ENCODE assay signal across 11 cellular contexts in genomic region chr6:99604161-99605073, GRCh38. TPM values are rescaled to one million over a fixed set of nuclear protein-coding genes. Genes with fewer than 3 reads are reported as not detected.
DNase-seq lines count a peak whose midpoint lies in the region; ATAC-seq, FAIRE-seq and TF ChIP-seq lines count a peak whose summit lies in the region.
"Had no signal": no experiment of that assay in that cellular context is flagged by ENCODE, and none has a peak within 500 bp of the region (broad histone marks: within the 10 kb centered on the region; RNA-seq: fewer than 3 reads in every experiment).

No MANE protein-coding gene starts in this region.

- no peak for ATAC-seq in activated T-helper 17 cell treated with anti-CD3 and anti-CD28 coated beads, Interleukin-2, amount 50 U/mL, for 72 hours (replicated peaks)
- ATAC-seq in HepG2 (no peak; the same call in 2 of the 3 replicates), thoracic aorta (ENCODE audit: insufficient number of reproducible peaks, low FRiP score, low read depth) (no peak), omental fat pad (ENCODE audit: low FRiP score) (no peak)

- H4K20me1 ChIP-seq in HepG2 (ENCODE audit: insufficient read depth, low read length), result no peaks in the 10 kb centered on the region

- in situ Hi-C loops in HepG2 (cut with HindIII; ENCODE audit: extremely low pct_ligation_motif_present, low pct_unique_long_range_greater_than_20kb), result no loop called here

- CTCF ChIA-PET in HepG2 (lab: Yijun Ruan, JAX; ENCODE audit: low intra/inter-chr PET ratio, low total read pairs), result no interaction called here

- no peak for FAIRE-seq in HepG2 (lab: Jason Lieb, UNC)
- FAIRE-seq in D721Med (lab: Jason Lieb, UNC), result no peak
- FAIRE-seq: endometrium had no signal

- WGBS in HepG2 (ENCODE audit: low lambda C conversion rate), result 35% methylated on average over 26 of the region's 31 CpGs

- BruUV-seq in HepG2 (replicated peaks; lab: Mats Ljungman, UMichigan), result no TSS peak

- H3K9me3 Mint-ChIP-seq in activated naive CD4-positive, alpha-beta T cell treated with anti-CD3 and anti-CD28 coated beads, Interleukin-2, amount 50 U/mL, for 24 hours, result no peaks in the 10 kb centered on the region
- no peaks in the 10 kb centered on the region for H3K9me3 Mint-ChIP-seq in activated T-helper 17 cell treated with anti-CD3 and anti-CD28 coated beads, Interleukin-2, amount 50 U/mL, for 72 hours

- H3K4me3 ChIP-seq in HepG2 (replicated peaks in 1 of 3; ENCODE audit: insufficient read depth in 1 of 3, low read depth in 2 of 3, low read length in 3 of 3) (peak overlapping the region in 2 of 3 experiments; percentile 47 to 66; a peak in 4 of 6 replicates), thoracic aorta (peak overlapping the region; percentile 67)
- H3K4me3 ChIP-seq: PC-9 had no signal

- H3K4me1 Mint-ChIP-seq in activated naive CD4-positive, alpha-beta T cell treated with anti-CD3 and anti-CD28 coated beads, Interleukin-2, amount 50 U/mL, for 24 hours, result peaks cover 16% of the 10 kb centered on the region
- peaks cover 6% of the 10 kb centered on the region for H3K4me1 Mint-ChIP-seq in activated T-helper 17 cell treated with anti-CD3 and anti-CD28 coated beads, Interleukin-2, amount 50 U/mL, for 72 hours

- intact Hi-C loops in HepG2 (cut with micrococcal nuclease; ENCODE audit: unreplicated experiment), result no loop called here

- TF ChIP-seq EP300 in HepG2 (IDR thresholded peaks at IDR 0.05; ENCODE audit: low read depth in 2 of 2, low read length in 2 of 2) (no peak), HepG2 (CRISPR knock-in tag; IDR thresholded peaks at IDR 0.05; ENCODE audit: borderline replicate concordance) (no peak)

- no peak for TF ChIP-seq POLR2A in HepG2 (IDR thresholded peaks at IDR 0.05; ENCODE audit: insufficient read depth in 1 of 2, low read depth in 2 of 2, low read length in 2 of 2)

- H3K79me2 ChIP-seq in HepG2 (ENCODE audit: insufficient read depth, low read length), result no peaks in the 10 kb centered on the region

- no peak overlapping the region for H3K27ac ChIP-seq in HepG2 (ENCODE audit: extremely low read length, insufficient read depth, low read length)
- peak overlapping the region in 1 of 2 donors; percentile 19 for H3K27ac ChIP-seq in thoracic aorta
- H3K27ac ChIP-seq: PC-9 had no signal

- H3K36me3 Mint-ChIP-seq in activated naive CD4-positive, alpha-beta T cell treated with anti-CD3 and anti-CD28 coated beads, Interleukin-2, amount 50 U/mL, for 24 hours, result no peaks in the 10 kb centered on the region
- peaks cover 17% of the 10 kb centered on the region for H3K36me3 Mint-ChIP-seq in activated T-helper 17 cell treated with anti-CD3 and anti-CD28 coated beads, Interleukin-2, amount 50 U/mL, for 72 hours (ENCODE audit: low read depth)

- H2AFZ ChIP-seq in HepG2 (ENCODE audit: low read length), result no peak overlapping the region
- H2AFZ ChIP-seq: PC-9 had no signal

- POLR2A ChIA-PET in HepG2 (lab: Yijun Ruan, JAX), result no interaction called here

- H3K27me3 Mint-ChIP-seq in activated naive CD4-positive, alpha-beta T cell treated with anti-CD3 and anti-CD28 coated beads, Interleukin-2, amount 50 U/mL, for 24 hours, result peaks cover 70% of the 10 kb centered on the region
- H3K27me3 Mint-ChIP-seq in activated T-helper 17 cell treated with anti-CD3 and anti-CD28 coated beads, Interleukin-2, amount 50 U/mL, for 72 hours, result peaks cover 70% of the 10 kb centered on the region

- H3K4me1 ChIP-seq in HepG2 (ENCODE audit: insufficient read depth, low read length) (peaks cover 21% of the 10 kb centered on the region), thoracic aorta (ENCODE audit: control insufficient read depth in 1 of 2, low read depth in 2 of 2) (peaks cover 6 to 39% of the 10 kb centered on the region in 2 donors)

- DNase-seq in activated naive CD4-positive, alpha-beta T cell treated with anti-CD3 and anti-CD28 coated beads, Interleukin-2, amount 50 U/mL, for 16 hours, result no peak
- DNase-seq in HepG2 (ENCODE audit: low spot score) (no peak), thoracic aorta (ENCODE audit: low spot score) (no peak), NOMO-1 treated with dmso at 0.1 percent for 144 hours (lab: John Stamatoyannopoulos, UW; ENCODE audit: unreplicated experiment) (no peak), D721Med (ENCODE audit: insufficient read length, low spot score) (no peak), omental fat pad (ENCODE audit: low spot score) (no peak)
- DNase-seq: PC-9 had no signal

- H3K36me3 ChIP-seq in HepG2 (replicated peaks in 1 of 2; ENCODE audit: control insufficient read depth in 1 of 2, insufficient read depth in 2 of 2, low read length in 2 of 2) (no peaks in the 10 kb centered on the region), thoracic aorta (no peaks in the 10 kb centered on the region)

- H3K4me3 Mint-ChIP-seq in activated naive CD4-positive, alpha-beta T cell treated with anti-CD3 and anti-CD28 coated beads, Interleukin-2, amount 50 U/mL, for 24 hours, result peak overlapping the region; percentile 67
- peak overlapping the region; percentile 63 for H3K4me3 Mint-ChIP-seq in activated T-helper 17 cell treated with anti-CD3 and anti-CD28 coated beads, Interleukin-2, amount 50 U/mL, for 72 hours

- H3K4me2 ChIP-seq in HepG2 (ENCODE audit: low read depth, low read length), result peak overlapping the region; percentile 79
- H3K4me2 ChIP-seq: PC-9 had no signal

- no peak overlapping the region for H3K27ac Mint-ChIP-seq in activated naive CD4-positive, alpha-beta T cell treated with anti-CD3 and anti-CD28 coated beads, Interleukin-2, amount 50 U/mL, for 24 hours
- H3K27ac Mint-ChIP-seq in activated T-helper 17 cell treated with anti-CD3 and anti-CD28 coated beads, Interleukin-2, amount 50 U/mL, for 72 hours, result no peak overlapping the region

- TF ChIP-seq RAD21 in HepG2 (CRISPR knock-in tag; IDR thresholded peaks at IDR 0.05), result no peak

- no peaks in the 10 kb centered on the region for H3K9me3 ChIP-seq in HepG2 (ENCODE audit: low read length)
- no peaks in the 10 kb centered on the region for H3K9me3 ChIP-seq in thoracic aorta

- no peak for TF ChIP-seq CTCF in HepG2 (CRISPR knock-in tag; IDR thresholded peaks at IDR 0.05)
- TF ChIP-seq CTCF in thoracic aorta (IDR thresholded peaks at IDR 0.05), result no peak
- TF ChIP-seq CTCF in D721Med (IDR thresholded peaks at IDR 0.05; ENCODE audit: insufficient read depth, missing control alignments), result no peak
- TF ChIP-seq CTCF in omental fat pad (IDR thresholded peaks at IDR 0.05), result no peak

- H3K9ac ChIP-seq in HepG2 (ENCODE audit: insufficient read depth, low read depth, low read length), result no peak overlapping the region

- peaks cover 14 to 84% of the 10 kb centered on the region in 2 experiments; a peak in 4 of 5 replicates for H3K27me3 ChIP-seq in HepG2 (ENCODE audit: control insufficient read depth in 1 of 2, insufficient read depth in 2 of 2, low read length in 2 of 2)
- peaks cover 56% of the 10 kb centered on the region for H3K27me3 ChIP-seq in thoracic aorta (replicated peaks; ENCODE audit: insufficient read depth)

RNA-seq across cellular contexts. Expression of gene PRDM13, which starts 2.2 kb away (rescaled TPM):
- total RNA-seq in activated T-helper 17 cell treated with anti-CD3 and anti-CD28 coated beads, Interleukin-2, amount 50 U/mL, for 72 hours, result not detected
- total RNA-seq in HepG2 (2016; rRNA removed; fragmentation: Illumina TruSeq; extraction: Trizol), result not detected in 2 replicates
- not detected in 2 replicates for total RNA-seq in HepG2 (2016; cell fraction: cytosol; rRNA removed; fragmentation: Illumina TruSeq; extraction: Trizol; ENCODE audit: low read depth)
- total RNA-seq in HepG2 (2016; cell fraction: insoluble cytoplasmic fraction; rRNA removed; fragmentation: Illumina TruSeq; extraction: Trizol), result not detected in 2 replicates
- not detected in 2 replicates for total RNA-seq in HepG2 (2016; cell fraction: membrane; rRNA removed; fragmentation: Illumina TruSeq; extraction: Trizol)
- not detected in 2 replicates for total RNA-seq in HepG2 (2016; cell fraction: nucleus; rRNA removed; fragmentation: Illumina TruSeq; extraction: Trizol)
- polyA plus RNA-seq in HepG2 (2011; rRNA removed), result not detected in 2 replicates
- polyA plus RNA-seq in HepG2 (2011; cell fraction: cytosol; rRNA removed), result not detected in 2 replicates
- polyA plus RNA-seq in HepG2 (2011; cell fraction: nucleus; rRNA removed), result not detected in 2 replicates
- not detected in 2 replicates for polyA plus RNA-seq in HepG2 (2012)
- polyA plus RNA-seq in HepG2 (2016; cell fraction: cytosol; fragmentation: Illumina TruSeq; extraction: Trizol; ENCODE audit: low read depth), result not detected in 2 replicates
- not detected in 2 replicates for polyA plus RNA-seq in HepG2 (2016; cell fraction: insoluble cytoplasmic fraction; fragmentation: Illumina TruSeq; extraction: Trizol; ENCODE audit: low read depth)
- not detected in 2 replicates for polyA plus RNA-seq in HepG2 (2016; cell fraction: membrane; fragmentation: Illumina TruSeq; extraction: Trizol; ENCODE audit: low read depth)
- not detected in 2 replicates for polyA plus RNA-seq in HepG2 (2016; cell fraction: nucleus; fragmentation: Illumina TruSeq; extraction: Trizol; ENCODE audit: insufficient read depth, low read depth)
- polyA minus RNA-seq in HepG2 (2011; rRNA and poly(A)+ RNA removed; ENCODE audit: low replicate concordance), result not detected in 2 replicates
- polyA minus RNA-seq in HepG2 (2011; cell fraction: cytosol; rRNA and poly(A)+ RNA removed), result not detected in 2 replicates
- polyA minus RNA-seq in HepG2 (2011; cell fraction: nucleus; rRNA and poly(A)+ RNA removed), result not detected in 2 replicates
- not detected for total RNA-seq in thoracic aorta
- not detected for total RNA-seq in omental fat pad
- total RNA-seq: M059J, PC-9 had no signal

RNA-seq across cellular contexts. Expression of gene CCNC, which starts 36.0 kb away (rescaled TPM):
- 10 to 100 TPM; 33.2 to 51.1 TPM for total RNA-seq in activated T-helper 17 cell treated with anti-CD3 and anti-CD28 coated beads, Interleukin-2, amount 50 U/mL, for 72 hours
- total RNA-seq in HepG2 (2016; rRNA removed; fragmentation: Illumina TruSeq; extraction: Trizol) (141 and 193 TPM in 2 replicates), thoracic aorta (10 to 100 TPM; 25.2 to 50.6 TPM), omental fat pad (10 to 100 TPM; 49.6 to 59.9 (median 50.3) TPM)
- 24.4 and 26.9 TPM in 2 replicates for total RNA-seq in HepG2 (2016; cell fraction: cytosol; rRNA removed; fragmentation: Illumina TruSeq; extraction: Trizol; ENCODE audit: low read depth)
- 140 and 194 TPM in 2 replicates for total RNA-seq in HepG2 (2016; cell fraction: insoluble cytoplasmic fraction; rRNA removed; fragmentation: Illumina TruSeq; extraction: Trizol)
- total RNA-seq in HepG2 (2016; cell fraction: membrane; rRNA removed; fragmentation: Illumina TruSeq; extraction: Trizol), result 89.1 and 99.1 TPM in 2 replicates
- total RNA-seq in HepG2 (2016; cell fraction: nucleus; rRNA removed; fragmentation: Illumina TruSeq; extraction: Trizol), result 88.9 and 101 TPM in 2 replicates
- 53.4 and 69.6 TPM in 2 replicates for polyA plus RNA-seq in HepG2 (2011; rRNA removed)
- 22.1 and 38.1 TPM in 2 replicates for polyA plus RNA-seq in HepG2 (2011; cell fraction: cytosol; rRNA removed)
- 17.7 and 42.9 TPM in 2 replicates for polyA plus RNA-seq in HepG2 (2011; cell fraction: nucleus; rRNA removed)
- polyA plus RNA-seq in HepG2 (2012), result 56.6 and 63.3 TPM in 2 replicates
- 20.7 and 21.4 TPM in 2 replicates for polyA plus RNA-seq in HepG2 (2016; cell fraction: cytosol; fragmentation: Illumina TruSeq; extraction: Trizol; ENCODE audit: low read depth)
- polyA plus RNA-seq in HepG2 (2016; cell fraction: insoluble cytoplasmic fraction; fragmentation: Illumina TruSeq; extraction: Trizol; ENCODE audit: low read depth), result 149 and 172 TPM in 2 replicates
- 63.5 and 64.0 TPM in 2 replicates for polyA plus RNA-seq in HepG2 (2016; cell fraction: membrane; fragmentation: Illumina TruSeq; extraction: Trizol; ENCODE audit: low read depth)
- polyA plus RNA-seq in HepG2 (2016; cell fraction: nucleus; fragmentation: Illumina TruSeq; extraction: Trizol; ENCODE audit: insufficient read depth, low read depth), result 118 TPM in 2 replicates
- 62.2 and 83.8 TPM in 2 replicates for polyA minus RNA-seq in HepG2 (2011; rRNA and poly(A)+ RNA removed; ENCODE audit: low replicate concordance)
- 48.7 and 53.6 TPM in 2 replicates for polyA minus RNA-seq in HepG2 (2011; cell fraction: cytosol; rRNA and poly(A)+ RNA removed)
- 59.1 and 72.4 TPM in 2 replicates for polyA minus RNA-seq in HepG2 (2011; cell fraction: nucleus; rRNA and poly(A)+ RNA removed)
